ENCODE assay signal across 8 cellular contexts in genomic region chr1:36385410-36386261, GRCh38. TPM values are rescaled to one million over a fixed set of nuclear protein-coding genes. Genes with fewer than 3 reads are reported as not detected.
DNase-seq lines count a peak whose midpoint lies in the region; ATAC-seq, FAIRE-seq and TF ChIP-seq lines count a peak whose summit lies in the region.

TSS of gene STK40 (minus strand) at chr1:36385924. CDS start at chr1:36361332, 24,592 bp downstream.

- peaks cover 2 to 17% of the 10 kb centered on the region in 2 experiments for H4K20me1 ChIP-seq in H1 (replicated peaks in 1 of 2; ENCODE audit: control insufficient read depth in 1 of 2, insufficient read depth in 2 of 2, low read length in 2 of 2)

- H2AK5ac ChIP-seq in H1 (ENCODE audit: low read depth, low read length) = peak within 1 kb of the TSS; percentile 95

- POLR2A ChIA-PET in CD8-positive, alpha-beta memory T cell (lab: Charles Lee) = interaction anchor here (0.5 to 3.3 kb wide), 9 partner anchors 11 to 236 kb away, joined by 3 to 43 read pairs (median 6); partner anchors contain the start of genes EVA1B, LSM10, MRPS15 and THRAP3
- POLR2A ChIA-PET in H1 (lab: Charles Lee; ENCODE audit: partially characterized antibody) = interaction anchor here (0.7 to 3.6 kb wide), 30 partner anchors 16 to 237 kb away, joined by 3 to 40 read pairs (median 6); partner anchors contain the start of genes EVA1B, MRPS15, SH3D21 and THRAP3

- no peaks in the 10 kb centered on the region for H3K9me3 ChIP-seq in CD8-positive, alpha-beta memory T cell (ENCODE audit: low read length)
- no peaks in the 10 kb centered on the region for H3K9me3 ChIP-seq in H1 (ENCODE audit: insufficient read depth in 2 of 2, low read depth in 1 of 2, low read length in 1 of 2)

- no peak for TF ChIP-seq POLR2A in H1 (IDR thresholded peaks at IDR 0.05; ENCODE audit: control extremely low read depth in 1 of 2, low read depth in 2 of 2, low read length in 2 of 2)

- peaks cover 43% of the 10 kb centered on the region for H3K4me1 ChIP-seq in CD8-positive, alpha-beta memory T cell (ENCODE audit: insufficient read depth, low read length)
- peaks cover 6 to 17% (median 10%) of the 10 kb centered on the region in 4 experiments; a peak in 6 of 7 replicates for H3K4me1 ChIP-seq in H1 (replicated peaks in 1 of 4; ENCODE audit: control insufficient read depth in 3 of 4, insufficient read depth in 4 of 4, low read length in 3 of 4)

- peak within 1 kb of the TSS; percentile 87 for H4K91ac ChIP-seq in H1 (replicated peaks; ENCODE audit: insufficient read length, low read length)

- H2BK5ac ChIP-seq in H1 (ENCODE audit: low read depth, low read length) = peak within 1 kb of the TSS; percentile 97

- H2AFZ ChIP-seq in H1 (ENCODE audit: low read length) = no peak within 1 kb of the TSS

- H3K18ac ChIP-seq in H1 (ENCODE audit: extremely low read depth, low read length) = peak within 1 kb of the TSS; percentile 92

- H3K79me2 ChIP-seq in H1 (ENCODE audit: control insufficient read depth in 1 of 2, insufficient read depth in 2 of 2, low read length in 2 of 2) = peaks cover 6 to 42% of the 10 kb centered on the region in 2 experiments

- peak within 1 kb of the TSS; percentile 83 to 95 for H3K4me2 ChIP-seq in H1 (ENCODE audit: insufficient read depth in 1 of 2, low read depth in 2 of 2, low read length in 2 of 2)

- peak within 1 kb of the TSS; percentile 95 to 99 (median 98) for H3K27ac Mint-ChIP-seq in CD8-positive, alpha-beta memory T cell
- peak within 1 kb of the TSS; percentile 98 for H3K27ac Mint-ChIP-seq in memory B cell

- H2BK120ac ChIP-seq in H1 (replicated peaks; ENCODE audit: low read depth, low read length) = peak within 1 kb of the TSS; percentile 56

- FAIRE-seq in H1 (lab: Jason Lieb, UNC) = peak; percentile 69

- no peaks in the 10 kb centered on the region for H3K9me3 Mint-ChIP-seq in CD8-positive, alpha-beta memory T cell
- no peaks in the 10 kb centered on the region for H3K9me3 Mint-ChIP-seq in memory B cell

- H3K4ac ChIP-seq in H1 (replicated peaks; ENCODE audit: insufficient read length, low read depth, low read length) = peak within 1 kb of the TSS; percentile 44

- H3K4me3 ChIP-seq in CD8-positive, alpha-beta memory T cell (ENCODE audit: low read length) = peak within 1 kb of the TSS; percentile 98
- peak within 1 kb of the TSS; percentile 71 to 94 (median 92) for H3K4me3 ChIP-seq in H1 (ENCODE audit: extremely low read depth in 1 of 4, insufficient read depth in 2 of 4, low read depth in 3 of 4, low read length in 4 of 4)

- H3K27ac ChIP-seq in CD8-positive, alpha-beta memory T cell (ENCODE audit: low read depth, low read length) = peak within 1 kb of the TSS; percentile 97
- peak within 1 kb of the TSS; percentile 94 for H3K27ac ChIP-seq in H1 (ENCODE audit: low read depth, low read length)

- peak; percentile 73 for ATAC-seq in GM21360 (IDR thresholded peaks at IDR 0.05; ENCODE audit: unreplicated experiment)
- ATAC-seq in memory B cell (ENCODE audit: low read depth) = peak; percentile 84

- 1% methylated on average over 43 of the region's 82 CpGs; no CpG with 5 or more reads in 1 of the 2 experiments for WGBS in H1 (ENCODE audit: extremely low coverage in 1 of 2, insufficient coverage in 1 of 2, insufficient read length in 1 of 2, insufficient replicate concordance in 2 of 2, low coverage in 1 of 2, low lambda C conversion rate in 2 of 2, missing lambda C conversion rate in 1 of 2), 2 experiments

- H3K36me3 ChIP-seq in CD8-positive, alpha-beta memory T cell (ENCODE audit: insufficient read depth, low read length) = peaks cover 4% of the 10 kb centered on the region
- no peaks in the 10 kb centered on the region for H3K36me3 ChIP-seq in H1 (ENCODE audit: control insufficient read depth in 2 of 4, insufficient read depth in 4 of 4, low read length in 3 of 4)

- H2BK12ac ChIP-seq in H1 (ENCODE audit: low read depth, low read length) = peak within 1 kb of the TSS; percentile 99

- H3K23me2 ChIP-seq in H1 (ENCODE audit: low read depth, low read length) = peaks cover 9% of the 10 kb centered on the region; the same call in 1 of the 2 replicates

- CTCF ChIA-PET in CD8-positive, alpha-beta memory T cell (lab: Charles Lee) = interaction anchor here (1.0 to 6.9 kb wide), 11 partner anchors 12 to 197 kb away, joined by 3 to 38 read pairs (median 4); partner anchors contain the start of genes LSM10 and SH3D21
- CTCF ChIA-PET in H1 (lab: Charles Lee; ENCODE audit: partially characterized antibody) = interaction anchor here (0.7 to 9.8 kb wide), 13 partner anchors 11 to 208 kb away, joined by 3 to 90 read pairs (median 5); partner anchors contain the start of gene LSM10

- DNase-seq in CD8-positive, alpha-beta memory T cell = peak; percentile 95 to 99 (median 98)
- DNase-seq in HT1080 (ENCODE audit: low read depth) = peak; percentile 98
- DNase-seq in NOMO-1 treated with DMSO at 0.1 percent for 48 hours (lab: John Stamatoyannopoulos, UW; ENCODE audit: unreplicated experiment) = peak; percentile 98
- peak; percentile 89 to 97 (median 94) for DNase-seq in activated CD8-positive, alpha-beta memory T cell treated with anti-CD3 and anti-CD28 coated beads for 48 hours (ENCODE audit: low read depth in 2 of 3, low spot score in 2 of 3)
- DNase-seq in H1 (ENCODE audit: low read depth in 1 of 2, low spot score in 2 of 2) = peak; percentile 91 to 98
- peak; percentile 84 to 93 for DNase-seq in memory B cell (ENCODE audit: low spot score in 2 of 2)
- DNase-seq in stimulated activated CD8-positive, alpha-beta memory T cell treated with anti-CD3 and anti-CD28 coated beads, Interleukin-12 subunit alpha, Interleukin-12 subunit beta, amount 100 ng/mL, for 24 hours (ENCODE audit: extremely low read depth) = peak; percentile 96

- H3K4me3 Mint-ChIP-seq in CD8-positive, alpha-beta memory T cell = peak within 1 kb of the TSS; percentile 85 to 97 (median 92)
- peak within 1 kb of the TSS; percentile 87 for H3K4me3 Mint-ChIP-seq in memory B cell

- peaks cover 48 to 60% (median 58%) of the 10 kb centered on the region in 3 donors for H3K4me1 Mint-ChIP-seq in CD8-positive, alpha-beta memory T cell
- H3K4me1 Mint-ChIP-seq in memory B cell = peaks cover 62% of the 10 kb centered on the region

- H4K8ac ChIP-seq in H1 (ENCODE audit: extremely low read depth, insufficient read depth, low read length) = peak within 1 kb of the TSS; percentile 89; the same call in 1 of the 2 replicates

- no peaks in the 10 kb centered on the region for H3K27me3 ChIP-seq in CD8-positive, alpha-beta memory T cell (ENCODE audit: insufficient read depth, low read length, poor library complexity, severe bottlenecking)
- H3K27me3 ChIP-seq in H1 (replicated peaks in 1 of 4; ENCODE audit: control insufficient read depth in 3 of 4, extremely low read depth in 1 of 4, insufficient read depth in 3 of 4, low read length in 3 of 4) = no peaks in the 10 kb centered on the region

- no peak within 1 kb of the TSS for H3K23ac ChIP-seq in H1 (ENCODE audit: insufficient read length)

- peak within 1 kb of the TSS; percentile 22; the same call in 1 of the 2 replicates for H2BK20ac ChIP-seq in H1 (ENCODE audit: low read length)

- TF ChIP-seq CTCF in H1 (IDR thresholded peaks at IDR 0.05; ENCODE audit: control extremely low read depth in 1 of 3, insufficient read depth in 1 of 3, low read depth in 1 of 3, low read length in 3 of 3) = no peak

- H3K9ac ChIP-seq in H1 (replicated peaks in 1 of 4; ENCODE audit: extremely low read depth in 1 of 4, low read depth in 3 of 4, low read length in 3 of 4) = peak within 1 kb of the TSS; percentile 85 to 95 (median 88)

- H3K27me3 Mint-ChIP-seq in CD8-positive, alpha-beta memory T cell = peaks cover 0 to 2% of the 10 kb centered on the region in 2 donors
- no peaks in the 10 kb centered on the region for H3K27me3 Mint-ChIP-seq in memory B cell

- peaks cover 5% of the 10 kb centered on the region; the same call in 1 of the 2 replicates for H3K79me1 ChIP-seq in H1 (ENCODE audit: low read depth, low read length)

- peak within 1 kb of the TSS; percentile 83 for H3K56ac ChIP-seq in H1 (replicated peaks; ENCODE audit: insufficient read length, low read depth, low read length)

- H3K14ac ChIP-seq in H1 (ENCODE audit: insufficient read length) = no peak within 1 kb of the TSS

- TF ChIP-seq EP300 in H1 (IDR thresholded peaks at IDR 0.05; ENCODE audit: borderline replicate concordance in 1 of 2, low read depth in 2 of 2, low read length in 2 of 2) = no peak

- no peak for TF ChIP-seq RAD21 in H1 (IDR thresholded peaks at IDR 0.05 in 1 of 2, conservative IDR thresholded peaks at IDR 0.05 in 1 of 2; ENCODE audit: low read depth in 2 of 2, low read length in 2 of 2)

- peak within 1 kb of the TSS; percentile 74 for H4K5ac ChIP-seq in H1 (ENCODE audit: insufficient read length, low read depth, low read length)

- H3K36me3 Mint-ChIP-seq in CD8-positive, alpha-beta memory T cell = peaks cover 0 to 39% (median 7%) of the 10 kb centered on the region in 3 donors
- H3K36me3 Mint-ChIP-seq in memory B cell = peaks cover 6% of the 10 kb centered on the region

- peak within 1 kb of the TSS; percentile 49; the same call in 1 of the 2 replicates for H2BK15ac ChIP-seq in H1 (ENCODE audit: low read length)

TF ChIP-seq in H1, 55 proteins besides CTCF, POLR2A, EP300 and RAD21 (continues in another document):
- TF ChIP-seq SRF (IDR thresholded peaks at IDR 0.05; ENCODE audit: low read depth, low read length) (no peak), ASH2L (IDR thresholded peaks at IDR 0.05; ENCODE audit: low read length) (no peak), GTF2F1 (IDR thresholded peaks at IDR 0.05; ENCODE audit: borderline replicate concordance, low read depth, low read length) (no peak), NRF1 (IDR thresholded peaks at IDR 0.05; ENCODE audit: low read depth, low read length) (no peak), NANOG (IDR thresholded peaks at IDR 0.05; ENCODE audit: insufficient read depth, low read depth, low read length, poor library complexity, severe bottlenecking) (no peak), PHF8 (conservative IDR thresholded peaks at IDR 0.05; ENCODE audit: low read depth, low read length) (peak; percentile 75)

RNA-seq across cellular contexts. Expression of gene STK40, which starts in this region (rescaled TPM):
- total RNA-seq in CD8-positive, alpha-beta memory T cell = 10 to 100 TPM; 52.9 to 56.8 TPM
- polyA plus RNA-seq in CD8-positive, alpha-beta memory T cell = 53.7 TPM
- 19.9 and 22.3 TPM in 2 replicates for total RNA-seq in HT1080 (2014; rRNA removed; shearing (Covaris generic))
- polyA plus RNA-seq in HT1080 (2015; cell fraction: cytosol; rRNA removed) = 39.5 and 40.5 TPM in 2 replicates
- 39.3 and 43.7 TPM in 2 replicates for polyA plus RNA-seq in HT1080 (2015; cell fraction: nucleus; rRNA removed)
- 25.3 and 28.6 TPM in 2 replicates for total RNA-seq in H1 (2021; fragmentation: NEBNext Ultra II Directional; extraction: Animal tissue kit (Norgen Biotek cat#: 25700))
- 13.6 and 18.4 TPM in 2 replicates for polyA plus RNA-seq in H1 (2011; rRNA removed)
- polyA plus RNA-seq in H1 (2011; cell fraction: cytosol; rRNA removed) = 13.7 TPM
- 21.5 TPM for polyA plus RNA-seq in H1 (2011; cell fraction: nucleus; rRNA removed)
- polyA plus RNA-seq in H1 (2012, experiment 1 of 2) = 13.3 to 18.6 TPM (median 17.3 TPM) in 4 replicates
- polyA plus RNA-seq in H1 (2012, experiment 2 of 2) = 17.6 TPM
- 16.9 TPM for polyA plus RNA-seq in H1 (2013, experiment 1 of 2)
- 16.6 TPM for polyA plus RNA-seq in H1 (2013, experiment 2 of 2)
- polyA minus RNA-seq in H1 (2011; rRNA and poly(A)+ RNA removed) = 16.3 and 18.9 TPM in 2 replicates
- polyA minus RNA-seq in H1 (2011; cell fraction: cytosol; rRNA and poly(A)+ RNA removed) = 9.5 TPM
- polyA minus RNA-seq in H1 (2011; cell fraction: nucleus; rRNA and poly(A)+ RNA removed) = 5.5 TPM

Comparison
In these comparisons a context has a peak if more than half of its experiments do, and no peak if none do; other contexts are left out.
1. Peak in every context shown above with its lines: DNase-seq, ATAC-seq, H3K4me3 ChIP-seq and H3K27ac ChIP-seq.